In genomic region chrX:45794323-45794994, GRCh38 we compare ENCODE assay signal across 21 cellular contexts.
DNase-seq lines count a peak whose midpoint lies in the region; ATAC-seq lines count a peak whose summit lies in the region.
"Had no signal": no experiment of that assay in that cellular context is flagged by ENCODE, and none has a peak within 500 bp of the region (broad histone marks: within the 10 kb centered on the region; RNA-seq: fewer than 3 reads in every experiment).

No MANE protein-coding gene starts in this region.

- ATAC-seq in GM18511 (IDR thresholded peaks at IDR 0.05; ENCODE audit: unreplicated experiment) (peak; percentile 40), HG02885 (IDR thresholded peaks at IDR 0.05; ENCODE audit: poor library complexity, unreplicated experiment) (peak; percentile 22), HG03439 (IDR thresholded peaks at IDR 0.05; ENCODE audit: unreplicated experiment) (no peak), GM18519 (IDR thresholded peaks at IDR 0.05; ENCODE audit: low FRiP score, unreplicated experiment) (no peak)

- POLR2A ChIA-PET in activated CD4-positive, alpha-beta memory T cell treated with anti-CD3 and anti-CD28 coated beads, Interleukin-2, amount 10 ng/mL, durations not matched to agents 7 days and 5 days (lab: Charles Lee), result interaction anchor here (0.8 to 1.8 kb wide), 4 partner anchors 9 to 35 kb away, joined by 3 to 10 read pairs (median 4); no protein-coding TSS in a partner anchor

- no peak overlapping the region for H3K4me3 Mint-ChIP-seq in activated CD4-positive, alpha-beta memory T cell treated with anti-CD3 and anti-CD28 coated beads, Interleukin-2, amount 10 ng/mL, durations not matched to agents 7 days and 5 days
- H3K4me3 Mint-ChIP-seq: CD8-positive, alpha-beta memory T cell had no signal

- H3K27ac Mint-ChIP-seq in activated CD4-positive, alpha-beta memory T cell treated with anti-CD3 and anti-CD28 coated beads, Interleukin-2, amount 10 ng/mL, durations not matched to agents 7 days and 5 days, result peak overlapping the region; percentile 19

- DNase-seq in EH (ENCODE audit: low read depth) (peak; percentile 64), kidney tubule cell (ENCODE audit: low spot score) (no peak), cerebellar nuclear complex (lab: John Stamatoyannopoulos, UW) (no peak)
- no peak for DNase-seq in activated CD4-positive, alpha-beta memory T cell treated with anti-CD3 and anti-CD28 coated beads, Interleukin-2, amount 10 ng/mL, durations not matched to agents 7 days and 5 days
- DNase-seq: activated CD8-positive, alpha-beta memory T cell treated with anti-CD3 and anti-CD28 coated beads for 24 hours; activated effector memory CD4-positive, alpha-beta T cell treated with anti-CD3 and anti-CD28 coated beads, Interleukin-2, amount 50 U/mL, for 16 hours; amniotic stem cell; CD8-positive, alpha-beta memory T cell; DMS79; erythroblast; HCEC 1CT; hypothalamus; islet precursor cell; Kasumi-1; NCI-H1105; NCI-H2081 treated with DMSO at 0.1 percent for 48 hours; stimulated activated CD4-positive, alpha-beta T cell treated with anti-CD3 and anti-CD28 coated beads, Interleukin-12 subunit alpha, Interleukin-12 subunit beta, amount 100 ng/mL, for 4 hours had no signal

- no peaks in the 10 kb centered on the region for H3K27me3 Mint-ChIP-seq in activated CD4-positive, alpha-beta memory T cell treated with anti-CD3 and anti-CD28 coated beads, Interleukin-2, amount 10 ng/mL, durations not matched to agents 7 days and 5 days

- CTCF ChIA-PET in activated CD4-positive, alpha-beta memory T cell treated with anti-CD3 and anti-CD28 coated beads, Interleukin-2, amount 10 ng/mL, durations not matched to agents 7 days and 5 days (lab: Charles Lee), result interaction anchor here (2.3 kb wide), 1 partner anchor 24 kb away, joined by 7 read pairs; no protein-coding TSS in a partner anchor

- no peaks in the 10 kb centered on the region for H3K9me3 Mint-ChIP-seq in activated CD4-positive, alpha-beta memory T cell treated with anti-CD3 and anti-CD28 coated beads, Interleukin-2, amount 10 ng/mL, durations not matched to agents 7 days and 5 days
- H3K9me3 Mint-ChIP-seq: CD8-positive, alpha-beta memory T cell had no signal

- peaks cover 39% of the 10 kb centered on the region for H3K36me3 Mint-ChIP-seq in activated CD4-positive, alpha-beta memory T cell treated with anti-CD3 and anti-CD28 coated beads, Interleukin-2, amount 10 ng/mL, durations not matched to agents 7 days and 5 days (ENCODE audit: low read depth)
- H3K36me3 Mint-ChIP-seq: CD8-positive, alpha-beta memory T cell had no signal

- H3K4me1 Mint-ChIP-seq in activated CD4-positive, alpha-beta memory T cell treated with anti-CD3 and anti-CD28 coated beads, Interleukin-2, amount 10 ng/mL, durations not matched to agents 7 days and 5 days, result peaks cover 84% of the 10 kb centered on the region

Comparison
In these comparisons a context has a peak if more than half of its experiments do, and no peak if none do; other contexts are left out.
1. ATAC-seq: peak in GM18511 (single experiment) and HG02885 (single experiment); none in HG03439 (single experiment) and GM18519 (single experiment).